Comparison of ENCODE assay signal across 10 cellular contexts in the genomic region with DNA sequence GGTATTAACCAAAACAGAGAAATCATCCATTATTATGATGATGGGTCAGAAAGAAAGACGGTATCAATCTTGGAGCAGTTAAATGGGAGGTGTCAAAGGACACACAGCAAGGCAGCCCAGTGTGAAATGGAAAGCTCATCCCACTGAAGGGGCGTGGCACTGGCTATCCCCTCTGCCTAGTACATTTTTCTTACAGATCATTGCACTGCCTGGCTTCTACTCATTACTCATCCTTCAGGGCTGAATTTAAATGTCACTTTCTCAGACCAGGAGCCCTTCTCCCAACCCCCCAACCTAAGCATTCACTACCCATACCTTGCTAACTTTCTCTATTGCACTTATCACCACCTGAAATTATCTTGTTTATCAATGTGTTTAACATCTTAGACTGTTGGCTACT.
DNase-seq lines count a peak whose midpoint lies in the region; ATAC-seq and TF ChIP-seq lines count a peak whose summit lies in the region.
"Had no signal": no experiment of that assay in that cellular context is flagged by ENCODE, and none has a peak within 500 bp of the region (broad histone marks: within the 10 kb centered on the region; RNA-seq: fewer than 3 reads in every experiment).

No MANE protein-coding gene starts in this region.

- peak; percentile 81 for DNase-seq in kidney glomerular epithelial cell (lab: John Stamatoyannopoulos, UW)
- no peak for DNase-seq in NCI-H1105 (lab: John Stamatoyannopoulos, UW)
- no peak for DNase-seq in NOMO-1 treated with dmso at 0.1 percent for 144 hours (lab: John Stamatoyannopoulos, UW; ENCODE audit: unreplicated experiment)
- no peak for DNase-seq in middle frontal gyrus (ENCODE audit: extremely low spot score, low spot score)
- no peak for DNase-seq in NCI-H2029 (lab: John Stamatoyannopoulos, UW)

- no peak overlapping the region for H2AFZ ChIP-seq in ACC112 (ENCODE audit: low read length, unreplicated experiment)

- peaks cover 28% of the 10 kb centered on the region for H3K4me1 ChIP-seq in ACC112 (ENCODE audit: control insufficient read depth, insufficient read depth, low read length, unreplicated experiment)

- H3K27me3 ChIP-seq in ACC112 (ENCODE audit: insufficient read depth, low read length) = no peaks in the 10 kb centered on the region
- H3K27me3 ChIP-seq: Peyer's patch had no signal

- peak; percentile 6 for ATAC-seq in GM19395 (IDR thresholded peaks at IDR 0.05; ENCODE audit: unreplicated experiment)
- ATAC-seq in SK-N-SH treated with all-trans-retinoic acid at 6 μM for 48 hours = peak; percentile 46; the same call in 1 of the 3 replicates

- H3K36me3 ChIP-seq in ACC112 (ENCODE audit: insufficient read depth, low read length) = 0 out of 2 replicates have a peak, but pooled peaks cover 4% of the 10 kb centered on the region
- H3K36me3 ChIP-seq: Peyer's patch had no signal

- peaks cover 89% of the 10 kb centered on the region for H3K79me2 ChIP-seq in ACC112 (ENCODE audit: control insufficient read depth, insufficient read depth, low read length, unreplicated experiment)

- H3K4me3 ChIP-seq in ACC112 (ENCODE audit: low read depth, low read length) = no peak overlapping the region

- peak overlapping the region; percentile 13; the same call in 1 of the 2 replicates for H3K27ac ChIP-seq in ACC112 (ENCODE audit: low read depth, low read length)
- H3K27ac ChIP-seq: HL-60 had no signal

TF ChIP-seq in SK-N-SH treated with all-trans-retinoic acid at 6 μM for 48 hours, 23 proteins besides CTCF, POLR2A, EP300 and RAD21:
- no peak for TF ChIP-seq GLIS3 (CRISPR knock-in tag; IDR thresholded peaks at IDR 0.05)
- no peak for TF ChIP-seq BACH2 (CRISPR knock-in tag; IDR thresholded peaks at IDR 0.05; ENCODE audit: borderline replicate concordance)
- TF ChIP-seq, protein P1, sequence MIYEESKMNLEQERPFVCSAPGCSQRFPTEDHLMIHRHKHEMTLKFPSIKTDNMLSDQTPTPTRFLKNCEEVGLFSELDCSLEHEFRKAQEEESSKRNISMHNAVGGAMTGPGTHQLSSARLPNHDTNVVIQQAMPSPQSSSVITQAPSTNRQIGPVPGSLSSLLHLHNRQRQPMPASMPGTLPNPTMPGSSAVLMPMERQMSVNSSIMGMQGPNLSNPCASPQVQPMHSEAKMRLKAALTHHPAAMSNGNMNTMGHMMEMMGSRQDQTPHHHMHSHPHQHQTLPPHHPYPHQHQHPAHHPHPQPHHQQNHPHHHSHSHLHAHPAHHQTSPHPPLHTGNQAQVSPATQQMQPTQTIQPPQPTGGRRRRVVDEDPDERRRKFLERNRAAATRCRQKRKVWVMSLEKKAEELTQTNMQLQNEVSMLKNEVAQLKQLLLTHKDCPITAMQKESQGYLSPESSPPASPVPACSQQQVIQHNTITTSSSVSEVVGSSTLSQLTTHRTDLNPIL (CRISPR knock-in tag; IDR thresholded peaks at IDR 0.05; ENCODE audit: low read depth) = no peak
- no peak for TF ChIP-seq ARNTL (CRISPR knock-in tag; IDR thresholded peaks at IDR 0.05; ENCODE audit: borderline replicate concordance, low read depth)
- TF ChIP-seq ZNF70 (CRISPR knock-in tag; IDR thresholded peaks at IDR 0.05) = no peak
